Comparison of ENCODE assay signal across 9 cellular contexts in the genomic region with DNA sequence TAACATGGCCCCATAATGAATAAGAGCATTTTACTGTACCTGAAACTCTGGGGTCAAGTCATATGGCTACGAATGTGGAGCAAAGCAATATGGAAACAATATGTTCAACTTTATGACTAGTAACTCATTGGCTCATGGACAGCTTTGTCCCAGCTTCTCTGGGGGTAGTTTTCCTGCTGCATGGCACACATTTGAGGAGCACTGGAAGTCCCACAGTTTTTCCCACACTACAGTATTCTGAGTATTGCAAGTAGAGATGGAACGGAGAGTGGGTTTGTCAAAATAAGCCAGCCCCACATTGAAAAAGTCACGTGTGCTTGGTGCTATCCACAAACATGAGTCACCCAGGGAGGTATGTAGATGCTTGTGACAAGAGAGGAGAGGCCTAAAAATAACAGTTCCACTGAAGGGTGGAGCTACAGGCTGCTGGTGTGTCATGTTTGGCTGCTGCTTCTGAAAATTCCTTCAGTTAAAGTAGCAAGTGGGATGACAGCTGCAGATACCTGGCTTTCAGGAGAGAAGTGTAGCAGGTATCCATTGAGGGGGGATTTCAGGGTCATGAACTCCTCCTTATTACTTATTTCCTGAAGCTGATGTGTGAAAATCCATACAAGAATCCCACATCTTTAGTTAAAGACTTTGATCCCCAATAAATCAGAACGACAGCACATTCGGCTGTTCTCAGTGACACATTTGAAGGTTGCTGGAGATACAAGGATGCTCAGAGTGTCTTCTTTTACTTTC. TPM values are rescaled to one million over a fixed set of nuclear protein-coding genes. Genes with fewer than 3 reads are reported as not detected.
DNase-seq lines count a peak whose midpoint lies in the region; TF ChIP-seq lines count a peak whose summit lies in the region.
"Had no signal": no experiment of that assay in that cellular context is flagged by ENCODE, and none has a peak within 500 bp of the region (broad histone marks: within the 10 kb centered on the region; RNA-seq: fewer than 3 reads in every experiment).

No MANE protein-coding gene starts in this region.

- H3K4me3 ChIP-seq in adrenal gland: no peak overlapping the region

- H3K9me3 ChIP-seq in adrenal gland (replicated peaks in 1 of 3): no peaks in the 10 kb centered on the region

- DNase-seq in HT1080 (ENCODE audit: low read depth) (peak; percentile 97), adrenal gland (peak; percentile 53 to 87 (median 78)), inferior parietal cortex (ENCODE audit: extremely low spot score) (peak; percentile 3), stromal cell of bone marrow (ENCODE audit: low read depth) (peak; percentile 89), anterior cingulate cortex (lab: John Stamatoyannopoulos, UW) (no peak), NCI-H2081 treated with DMSO at 0.1 percent for 48 hours (lab: John Stamatoyannopoulos, UW) (no peak)
- no peak for DNase-seq in stimulated activated CD4-positive, alpha-beta T cell treated with anti-CD3 and anti-CD28 coated beads, Interleukin-4, amount 100 ng/mL, for 4 hours
- DNase-seq in effector CD4-positive, alpha-beta T cell: no peak

- peaks cover 20 to 25% of the 10 kb centered on the region in 2 donors for H3K4me1 ChIP-seq in adrenal gland (replicated peaks in 1 of 2)

- no peaks in the 10 kb centered on the region for H3K36me3 ChIP-seq in adrenal gland (replicated peaks in 1 of 2)

- no peaks in the 10 kb centered on the region for H3K27me3 ChIP-seq in adrenal gland

- 53 to 64% (median 58%) methylated on average over 5 of the region's 5 CpGs for WGBS in adrenal gland, 4 donors

- intact Hi-C loops in adrenal gland (cut with DNase I): no loop called here

- peak in 1 of 2 donors; percentile 34 for TF ChIP-seq POLR2A in adrenal gland (IDR thresholded peaks at IDR 0.05)

- TF ChIP-seq CTCF in adrenal gland (IDR thresholded peaks at IDR 0.05): no peak

- peak overlapping the region in 3 of 5 donors; percentile 40 to 84 (median 73) for H3K27ac ChIP-seq in adrenal gland

RNA-seq across cellular contexts. Expression of a gene that starts 48.3 kb away (rescaled TPM):
- not detected in 2 replicates for total RNA-seq in HT1080 (2014; rRNA removed; shearing (Covaris generic))
- not detected in 2 replicates for polyA plus RNA-seq in HT1080 (2015; cell fraction: cytosol; rRNA removed)
- polyA plus RNA-seq in HT1080 (2015; cell fraction: nucleus; rRNA removed): not detected in 2 replicates
- total RNA-seq in adrenal gland: under 1 TPM in 2 of 8 donors, not detected in 6; 0.04 to 0.14 TPM
- polyA plus RNA-seq in adrenal gland: not detected
- total RNA-seq: urinary bladder had no signal
- polyA plus RNA-seq: urinary bladder had no signal

Comparison
In these comparisons a context has a peak if more than half of its experiments do, and no peak if none do; other contexts are left out.
1. DNase-seq: peak in HT1080 (single experiment), adrenal gland (7 of 7), inferior parietal cortex (single experiment) and stromal cell of bone marrow (single experiment); none in anterior cingulate cortex (0 of 58), stimulated activated CD4-positive, alpha-beta T cell treated with anti-CD3 and anti-CD28 coated beads, Interleukin-4, amount 100 ng/mL, for 4 hours (0 of 2), NCI-H2081 treated with DMSO at 0.1 percent for 48 hours (single experiment) and effector CD4-positive, alpha-beta T cell (single experiment).